In the genomic region with DNA sequence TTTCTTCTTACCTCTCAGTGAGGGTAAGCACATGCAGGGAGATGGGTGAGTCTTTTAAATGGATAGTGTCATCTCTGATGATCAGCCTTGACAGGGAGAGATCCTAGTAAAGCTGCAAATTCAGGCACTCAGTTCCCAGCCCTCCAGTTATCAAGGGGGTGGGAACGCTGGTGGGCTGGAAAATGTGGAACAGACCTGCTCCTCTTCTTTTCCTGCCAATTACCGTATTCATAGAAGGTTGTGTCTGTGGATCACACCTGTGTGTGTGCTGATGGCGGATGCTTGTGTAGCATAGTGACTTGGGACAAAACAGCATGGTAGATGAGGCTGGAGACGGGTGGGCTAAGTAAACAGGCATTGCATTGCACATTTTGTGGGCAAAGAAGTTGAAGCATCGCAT, we compare ENCODE assay signal across 1 cellular context.
TF ChIP-seq lines count a peak whose summit lies in the region.

No MANE protein-coding gene starts in this region.

TF ChIP-seq in IMR-90, 13 proteins besides CTCF, POLR2A, EP300 and RAD21 (continued from another document):
- TF ChIP-seq, protein P1, sequence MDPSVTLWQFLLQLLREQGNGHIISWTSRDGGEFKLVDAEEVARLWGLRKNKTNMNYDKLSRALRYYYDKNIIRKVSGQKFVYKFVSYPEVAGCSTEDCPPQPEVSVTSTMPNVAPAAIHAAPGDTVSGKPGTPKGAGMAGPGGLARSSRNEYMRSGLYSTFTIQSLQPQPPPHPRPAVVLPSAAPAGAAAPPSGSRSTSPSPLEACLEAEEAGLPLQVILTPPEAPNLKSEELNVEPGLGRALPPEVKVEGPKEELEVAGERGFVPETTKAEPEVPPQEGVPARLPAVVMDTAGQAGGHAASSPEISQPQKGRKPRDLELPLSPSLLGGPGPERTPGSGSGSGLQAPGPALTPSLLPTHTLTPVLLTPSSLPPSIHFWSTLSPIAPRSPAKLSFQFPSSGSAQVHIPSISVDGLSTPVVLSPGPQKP (IDR thresholded peaks at IDR 0.05; ENCODE audit: borderline replicate concordance, low read depth, low read length), result no peak
- TF ChIP-seq, protein P2, sequence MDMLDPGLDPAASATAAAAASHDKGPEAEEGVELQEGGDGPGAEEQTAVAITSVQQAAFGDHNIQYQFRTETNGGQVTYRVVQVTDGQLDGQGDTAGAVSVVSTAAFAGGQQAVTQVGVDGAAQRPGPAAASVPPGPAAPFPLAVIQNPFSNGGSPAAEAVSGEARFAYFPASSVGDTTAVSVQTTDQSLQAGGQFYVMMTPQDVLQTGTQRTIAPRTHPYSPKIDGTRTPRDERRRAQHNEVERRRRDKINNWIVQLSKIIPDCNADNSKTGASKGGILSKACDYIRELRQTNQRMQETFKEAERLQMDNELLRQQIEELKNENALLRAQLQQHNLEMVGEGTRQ (IDR thresholded peaks at IDR 0.05; ENCODE audit: low read depth, low read length), result no peak
- TF ChIP-seq RCOR1 (IDR thresholded peaks at IDR 0.05; ENCODE audit: insufficient replicate concordance, low read length), result no peak
- no peak for TF ChIP-seq MAZ (IDR thresholded peaks at IDR 0.05; ENCODE audit: borderline replicate concordance, low read depth, low read length)
- TF ChIP-seq SMC3 (IDR thresholded peaks at IDR 0.05; ENCODE audit: low read depth, low read length), result no peak
- TF ChIP-seq FOS (IDR thresholded peaks at IDR 0.05; ENCODE audit: low read depth, low read length), result no peak
- no peak for TF ChIP-seq MXI1 (IDR thresholded peaks at IDR 0.05; ENCODE audit: borderline replicate concordance, low read depth, low read length)
- TF ChIP-seq CHD1 (IDR thresholded peaks at IDR 0.05; ENCODE audit: low read depth, low read length), result no peak
- TF ChIP-seq NFE2L2 (IDR thresholded peaks at IDR 0.05; ENCODE audit: low read depth, low read length), result no peak
- TF ChIP-seq RFX5 (IDR thresholded peaks at IDR 0.05; ENCODE audit: low read depth, low read length), result no peak
